Comparison of ENCODE assay signal across 12 cellular contexts in genomic region chr9:2086971-2087370, GRCh38.
A peak's percentile ranks its signal among the peaks of the same experiment; 100 is the strongest.
DNase-seq lines count a peak whose midpoint lies in the region; ATAC-seq lines count a peak whose summit lies in the region.
"Had no signal": no experiment of that assay in that cellular context is flagged by ENCODE, and none has a peak within 500 bp of the region (broad histone marks: within the 10 kb centered on the region; RNA-seq: fewer than 3 reads in every experiment).

No MANE protein-coding gene starts in this region.

- H3K4me1 Mint-ChIP-seq in activated CD4-positive, alpha-beta T cell treated with anti-CD3 and anti-CD28 coated beads, Interleukin-2, amount 10 ng/mL, durations not matched to agents 24 days and 14 days: peaks cover 13% of the 10 kb centered on the region
- H3K4me1 Mint-ChIP-seq in activated CD4-positive, alpha-beta T cell treated with anti-CD3 and anti-CD28 coated beads, Interleukin-2, amount 10 ng/mL, durations not matched to agents 7 days and 5 days: peaks cover 24% of the 10 kb centered on the region
- H3K4me1 Mint-ChIP-seq in memory B cell: peaks cover 3% of the 10 kb centered on the region
- H3K4me1 Mint-ChIP-seq: neural progenitor cell had no signal

- peak overlapping the region; percentile 22 for H3K27ac Mint-ChIP-seq in activated CD4-positive, alpha-beta T cell treated with anti-CD3 and anti-CD28 coated beads, Interleukin-2, amount 10 ng/mL, durations not matched to agents 24 days and 14 days
- H3K27ac Mint-ChIP-seq in activated CD4-positive, alpha-beta T cell treated with anti-CD3 and anti-CD28 coated beads, Interleukin-2, amount 10 ng/mL, durations not matched to agents 7 days and 5 days: no peak overlapping the region
- H3K27ac Mint-ChIP-seq in memory B cell: peak overlapping the region; percentile 12
- H3K27ac Mint-ChIP-seq: neural progenitor cell had no signal

- POLR2A ChIA-PET in activated CD4-positive, alpha-beta T cell treated with anti-CD3 and anti-CD28 coated beads, Interleukin-2, amount 10 ng/mL, durations not matched to agents 7 days and 5 days (lab: Charles Lee): interaction anchor here (0.6 kb wide), 1 partner anchor 31 kb away, joined by 3 read pairs; no protein-coding TSS in a partner anchor

- H3K9me3 Mint-ChIP-seq in activated CD4-positive, alpha-beta T cell treated with anti-CD3 and anti-CD28 coated beads, Interleukin-2, amount 10 ng/mL, durations not matched to agents 24 days and 14 days: no peaks in the 10 kb centered on the region
- H3K9me3 Mint-ChIP-seq in activated CD4-positive, alpha-beta T cell treated with anti-CD3 and anti-CD28 coated beads, Interleukin-2, amount 10 ng/mL, durations not matched to agents 7 days and 5 days: no peaks in the 10 kb centered on the region
- no peaks in the 10 kb centered on the region for H3K9me3 Mint-ChIP-seq in memory B cell
- H3K9me3 Mint-ChIP-seq: neural progenitor cell had no signal

- no peaks in the 10 kb centered on the region for H3K27me3 Mint-ChIP-seq in activated CD4-positive, alpha-beta T cell treated with anti-CD3 and anti-CD28 coated beads, Interleukin-2, amount 10 ng/mL, durations not matched to agents 24 days and 14 days
- H3K27me3 Mint-ChIP-seq in activated CD4-positive, alpha-beta T cell treated with anti-CD3 and anti-CD28 coated beads, Interleukin-2, amount 10 ng/mL, durations not matched to agents 7 days and 5 days: no peaks in the 10 kb centered on the region
- no peaks in the 10 kb centered on the region for H3K27me3 Mint-ChIP-seq in memory B cell

- DNase-seq in activated CD4-positive, alpha-beta T cell treated with anti-CD3 and anti-CD28 coated beads, Interleukin-2, amount 10 ng/mL, durations not matched to agents 24 days and 14 days: no peak
- DNase-seq in activated CD4-positive, alpha-beta T cell treated with anti-CD3 and anti-CD28 coated beads, Interleukin-2, amount 10 ng/mL, durations not matched to agents 7 days and 5 days: no peak
- peak; percentile 1 for DNase-seq in GM19240 (ENCODE audit: insufficient read length, low spot score)
- no peak for DNase-seq in memory B cell (ENCODE audit: low spot score in 2 of 2)
- DNase-seq in NCI-H748 (lab: John Stamatoyannopoulos, UW; ENCODE audit: unreplicated experiment): no peak
- no peak for DNase-seq in UCSD-AML1 (lab: John Stamatoyannopoulos, UW; ENCODE audit: unreplicated experiment)
- DNase-seq in ecto neural progenitor cell (ENCODE audit: low spot score): no peak
- DNase-seq: 8988T; activated CD4-positive, alpha-beta T cell treated with anti-CD3 and anti-CD28 coated beads, Interleukin-2, amount 50 U/mL, for 1 hour; activated effector memory CD4-positive, alpha-beta T cell treated with Interleukin-2 at 50 U/mL for 16 hours had no signal

- CTCF ChIA-PET in activated CD4-positive, alpha-beta T cell treated with anti-CD3 and anti-CD28 coated beads, Interleukin-2, amount 10 ng/mL, durations not matched to agents 7 days and 5 days (lab: Charles Lee): no interaction called here

- H3K36me3 Mint-ChIP-seq in activated CD4-positive, alpha-beta T cell treated with anti-CD3 and anti-CD28 coated beads, Interleukin-2, amount 10 ng/mL, durations not matched to agents 24 days and 14 days (ENCODE audit: low read depth): peaks cover 65% of the 10 kb centered on the region
- peaks cover 84% of the 10 kb centered on the region for H3K36me3 Mint-ChIP-seq in activated CD4-positive, alpha-beta T cell treated with anti-CD3 and anti-CD28 coated beads, Interleukin-2, amount 10 ng/mL, durations not matched to agents 7 days and 5 days (ENCODE audit: low read depth)
- peaks cover 27% of the 10 kb centered on the region for H3K36me3 Mint-ChIP-seq in memory B cell
- H3K36me3 Mint-ChIP-seq: neural progenitor cell had no signal

- ATAC-seq in HG02885 (IDR thresholded peaks at IDR 0.05; ENCODE audit: poor library complexity, unreplicated experiment): peak; percentile 76
- ATAC-seq in memory B cell (ENCODE audit: low read depth): no peak

- no peak overlapping the region for H3K4me3 Mint-ChIP-seq in activated CD4-positive, alpha-beta T cell treated with anti-CD3 and anti-CD28 coated beads, Interleukin-2, amount 10 ng/mL, durations not matched to agents 24 days and 14 days
- no peak overlapping the region for H3K4me3 Mint-ChIP-seq in activated CD4-positive, alpha-beta T cell treated with anti-CD3 and anti-CD28 coated beads, Interleukin-2, amount 10 ng/mL, durations not matched to agents 7 days and 5 days
- H3K4me3 Mint-ChIP-seq in memory B cell: no peak overlapping the region
- H3K4me3 Mint-ChIP-seq: neural progenitor cell had no signal

- intact Hi-C loops in activated CD4-positive, alpha-beta T cell treated with anti-CD3 and anti-CD28 coated beads, Interleukin-2, amount 10 ng/mL, durations not matched to agents 24 days and 14 days (cut with micrococcal nuclease): loop anchor here (2.0 to 10.0 kb wide), 4 partner anchors 32 to 382 kb away; no protein-coding TSS in a partner anchor
